8 cellular contexts compared by ENCODE assay signal in genomic region chr10:31319602-31320178, GRCh38. TPM values are rescaled to one million over a fixed set of nuclear protein-coding genes. Genes with fewer than 3 reads are reported as not detected.
DNase-seq lines count a peak whose midpoint lies in the region; ATAC-seq and TF ChIP-seq lines count a peak whose summit lies in the region.

No MANE protein-coding gene starts in this region.

- H3K4me3 ChIP-seq in rectal smooth muscle tissue (ENCODE audit: low read length): peak overlapping the region; percentile 88

- peak overlapping the region; percentile 46 for H3K9ac ChIP-seq in rectal smooth muscle tissue (ENCODE audit: low read length)

- H3K27me3 Mint-ChIP-seq in activated CD4-positive, alpha-beta T cell treated with anti-CD3 and anti-CD28 coated beads for 36 hours: no peaks in the 10 kb centered on the region
- no peaks in the 10 kb centered on the region for H3K27me3 Mint-ChIP-seq in activated CD8-positive, alpha-beta T cell treated with anti-CD3 and anti-CD28 coated beads, Interleukin-2, amount 10 ng/mL, durations not matched to agents 7 days and 5 days (ENCODE audit: low read depth)
- H3K27me3 Mint-ChIP-seq in glutamatergic neuron (ENCODE audit: unreplicated experiment): peaks cover 11% of the 10 kb centered on the region

- TF ChIP-seq CTCF in glutamatergic neuron (IDR thresholded peaks at IDR 0.05; ENCODE audit: partially characterized antibody, unreplicated experiment): no peak

- H3K36me3 ChIP-seq in rectal smooth muscle tissue (ENCODE audit: control insufficient read depth, insufficient read depth, low read length): no peaks in the 10 kb centered on the region

- peaks cover 8% of the 10 kb centered on the region for H3K36me3 Mint-ChIP-seq in activated CD4-positive, alpha-beta T cell treated with anti-CD3 and anti-CD28 coated beads for 36 hours (ENCODE audit: low read depth)
- H3K36me3 Mint-ChIP-seq in activated CD8-positive, alpha-beta T cell treated with anti-CD3 and anti-CD28 coated beads, Interleukin-2, amount 10 ng/mL, durations not matched to agents 7 days and 5 days (ENCODE audit: low read depth): peaks cover 13% of the 10 kb centered on the region
- peaks cover 5% of the 10 kb centered on the region for H3K36me3 Mint-ChIP-seq in glutamatergic neuron (ENCODE audit: unreplicated experiment)

- peaks cover 12% of the 10 kb centered on the region for H3K4me1 ChIP-seq in rectal smooth muscle tissue (ENCODE audit: control insufficient read depth, insufficient read depth, low read length)

- H3K4me1 Mint-ChIP-seq in activated CD4-positive, alpha-beta T cell treated with anti-CD3 and anti-CD28 coated beads for 36 hours: peaks cover 42% of the 10 kb centered on the region
- H3K4me1 Mint-ChIP-seq in activated CD8-positive, alpha-beta T cell treated with anti-CD3 and anti-CD28 coated beads, Interleukin-2, amount 10 ng/mL, durations not matched to agents 7 days and 5 days (ENCODE audit: low read depth): peaks cover 51% of the 10 kb centered on the region
- peaks cover 25% of the 10 kb centered on the region for H3K4me1 Mint-ChIP-seq in glutamatergic neuron (ENCODE audit: low read depth, unreplicated experiment)

- H3K4me3 Mint-ChIP-seq in activated CD4-positive, alpha-beta T cell treated with anti-CD3 and anti-CD28 coated beads for 36 hours: peak overlapping the region; percentile 93
- H3K4me3 Mint-ChIP-seq in activated CD8-positive, alpha-beta T cell treated with anti-CD3 and anti-CD28 coated beads, Interleukin-2, amount 10 ng/mL, durations not matched to agents 7 days and 5 days: peak overlapping the region; percentile 96
- peak overlapping the region; percentile 57 for H3K4me3 Mint-ChIP-seq in glutamatergic neuron (ENCODE audit: unreplicated experiment)

- DNase-seq in activated CD4-positive, alpha-beta T cell treated with anti-CD3 and anti-CD28 coated beads for 36 hours: peak; percentile 48
- no peak for DNase-seq in activated CD4-positive, alpha-beta T cell treated with anti-CD3 and anti-CD28 coated beads, Interleukin-2, amount 50 U/mL, for 48 hours
- DNase-seq in activated CD8-positive, alpha-beta T cell treated with anti-CD3 and anti-CD28 coated beads, Interleukin-2, amount 10 ng/mL, durations not matched to agents 7 days and 5 days: no peak
- DNase-seq in glutamatergic neuron: peak; percentile 34
- no peak for DNase-seq in central memory CD4-positive, alpha-beta T cell

- H3K9me3 Mint-ChIP-seq in activated CD4-positive, alpha-beta T cell treated with anti-CD3 and anti-CD28 coated beads for 36 hours (ENCODE audit: low read depth): no peaks in the 10 kb centered on the region
- H3K9me3 Mint-ChIP-seq in activated CD8-positive, alpha-beta T cell treated with anti-CD3 and anti-CD28 coated beads, Interleukin-2, amount 10 ng/mL, durations not matched to agents 7 days and 5 days (ENCODE audit: insufficient read depth): no peaks in the 10 kb centered on the region
- H3K9me3 Mint-ChIP-seq in glutamatergic neuron (ENCODE audit: unreplicated experiment): peaks cover 22% of the 10 kb centered on the region

- ATAC-seq in activated CD4-positive, alpha-beta T cell treated with anti-CD3 and anti-CD28 coated beads for 36 hours: peak; percentile 1
- ATAC-seq in HG03095 (IDR thresholded peaks at IDR 0.05; ENCODE audit: unreplicated experiment): peak; percentile 14
- peak; percentile 15 for ATAC-seq in activated CD8-positive, alpha-beta T cell treated with anti-CD3 and anti-CD28 coated beads, Interleukin-2, amount 10 ng/mL, durations not matched to agents 7 days and 5 days
- no peak for ATAC-seq in GM21576 (IDR thresholded peaks at IDR 0.05; ENCODE audit: unreplicated experiment)

- H3K27ac Mint-ChIP-seq in activated CD4-positive, alpha-beta T cell treated with anti-CD3 and anti-CD28 coated beads for 36 hours: no peak overlapping the region
- peak overlapping the region; percentile 99 for H3K27ac Mint-ChIP-seq in activated CD8-positive, alpha-beta T cell treated with anti-CD3 and anti-CD28 coated beads, Interleukin-2, amount 10 ng/mL, durations not matched to agents 7 days and 5 days
- no peak overlapping the region for H3K27ac Mint-ChIP-seq in glutamatergic neuron (ENCODE audit: unreplicated experiment)

- CTCF ChIA-PET in activated CD4-positive, alpha-beta T cell treated with anti-CD3 and anti-CD28 coated beads for 36 hours (lab: Charles Lee): no interaction called here
- CTCF ChIA-PET in activated CD8-positive, alpha-beta T cell treated with anti-CD3 and anti-CD28 coated beads, Interleukin-2, amount 10 ng/mL, durations not matched to agents 7 days and 5 days (lab: Charles Lee): no interaction called here

- no peaks in the 10 kb centered on the region for H3K27me3 ChIP-seq in rectal smooth muscle tissue (ENCODE audit: control insufficient read depth, insufficient read depth, low read length)

- intact Hi-C loops in activated CD4-positive, alpha-beta T cell treated with anti-CD3 and anti-CD28 coated beads for 36 hours (cut with DNase I, micrococcal nuclease): loop anchor here (1.0 to 10.0 kb wide), 18 partner anchors 24 to 1128 kb away; partner anchors contain the start of gene CCDC7 (in 1 of the 2)

- POLR2A ChIA-PET in activated CD4-positive, alpha-beta T cell treated with anti-CD3 and anti-CD28 coated beads for 36 hours (lab: Charles Lee): no interaction called here
- POLR2A ChIA-PET in activated CD8-positive, alpha-beta T cell treated with anti-CD3 and anti-CD28 coated beads, Interleukin-2, amount 10 ng/mL, durations not matched to agents 7 days and 5 days (lab: Charles Lee): interaction anchor here (1.8 to 3.0 kb wide), 3 partner anchors 23 to 287 kb away, joined by 6 to 10 read pairs (median 6); partner anchors contain the start of gene ZNF438

- peak overlapping the region; percentile 96 for H3K27ac ChIP-seq in rectal smooth muscle tissue (ENCODE audit: low read depth, low read length)

RNA-seq across cellular contexts. Expression of gene ZEB1, which starts 0.7 kb away (rescaled TPM):
- total RNA-seq in activated CD4-positive, alpha-beta T cell treated with anti-CD3 and anti-CD28 coated beads for 36 hours: 10 to 100 TPM; 32.0 to 49.0 TPM
- total RNA-seq in activated CD8-positive, alpha-beta T cell treated with anti-CD3 and anti-CD28 coated beads, Interleukin-2, amount 10 ng/mL, durations not matched to agents 7 days and 5 days: 10 to 100 TPM; 38.3 to 39.3 TPM
- total RNA-seq in glutamatergic neuron (ENCODE audit: unreplicated experiment): 162 TPM

Comparison
In these comparisons a context has a peak if more than half of its experiments do, and no peak if none do; other contexts are left out.
1. DNase-seq: peak in activated CD4-positive, alpha-beta T cell treated with anti-CD3 and anti-CD28 coated beads for 36 hours (single experiment) and glutamatergic neuron (single experiment); none in activated CD4-positive, alpha-beta T cell treated with anti-CD3 and anti-CD28 coated beads, Interleukin-2, amount 50 U/mL, for 48 hours (0 of 2), activated CD8-positive, alpha-beta T cell treated with anti-CD3 and anti-CD28 coated beads, Interleukin-2, amount 10 ng/mL, durations not matched to agents 7 days and 5 days (single experiment) and central memory CD4-positive, alpha-beta T cell (single experiment).
2. Peak in every context shown above with its lines, with median percentiles within 50 percentile points of each other: H3K4me3 Mint-ChIP-seq.